24 cellular contexts compared by ENCODE assay signal in the genomic region with DNA sequence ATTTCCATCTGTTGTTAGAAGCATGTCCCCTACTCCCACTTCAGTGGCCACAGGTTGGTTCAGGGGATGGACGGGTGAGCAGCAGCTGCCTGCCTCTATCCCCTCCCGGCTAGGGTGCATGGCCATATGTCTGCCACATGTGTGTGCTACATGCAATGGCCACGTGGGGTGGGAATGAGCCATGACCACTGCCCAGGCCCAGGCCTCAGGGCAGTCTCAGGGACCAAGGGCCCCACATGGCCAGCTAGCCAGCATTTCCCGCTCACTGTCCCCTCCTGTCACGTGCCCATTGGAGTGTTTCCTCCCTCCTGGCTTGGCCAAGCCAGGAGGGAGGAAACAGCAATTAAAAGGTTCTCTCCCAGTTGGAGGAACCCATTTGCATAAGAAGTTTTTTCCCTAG.
"Had no signal": no experiment of that assay in that cellular context is flagged by ENCODE, and none has a peak within 500 bp of the region (broad histone marks: within the 10 kb centered on the region; RNA-seq: fewer than 3 reads in every experiment).

No MANE protein-coding gene starts in this region.

- H3K27me3 ChIP-seq: ovary, upper lobe of left lung had no signal

- H3K4me1 ChIP-seq: upper lobe of left lung had no signal

- H3K4me3 ChIP-seq: ovary, skin epidermis, thoracic aorta, upper lobe of left lung had no signal

- H3K9me3 ChIP-seq: thoracic aorta had no signal

- H3K36me3 ChIP-seq: ovary, thoracic aorta, upper lobe of left lung had no signal

- DNase-seq: activated CD4-positive, alpha-beta memory T cell treated with anti-CD3 and anti-CD28 coated beads for 36 hours; activated CD4-positive, alpha-beta T cell treated with anti-CD3 and anti-CD28 coated beads for 48 hours; activated CD8-positive, alpha-beta memory T cell treated with anti-CD3 and anti-CD28 coated beads, Interleukin-2, amount 50 U/mL, for 4 hours; activated gamma-delta T cell treated with Interleukin-2 at 50 U/mL for 16 hours; activated naive CD8-positive, alpha-beta T cell treated with anti-CD3 and anti-CD28 coated beads, Interleukin-2, amount 50 U/mL, for 24 hours; activated T-cell treated with anti-CD3 and anti-CD28 coated beads, Interleukin-2, amount 50 U/mL, for 1 hour; amygdala; central memory CD4-positive, alpha-beta T cell; foreskin fibroblast; head of caudate nucleus; hippocampal formation; immature natural killer cell; kidney; left colon; mammary epithelial cell; naive B cell; nephron progenitor cell; ovary; stimulated activated CD4-positive, alpha-beta T cell treated with anti-CD3 and anti-CD28 coated beads, Interleukin-12 subunit alpha, Interleukin-12 subunit beta, amount 100 ng/mL, for 4 hours; stimulated activated CD4-positive, alpha-beta T cell treated with anti-CD3 and anti-CD28 coated beads, Interleukin-4, amount 100 ng/mL, for 1 hour; T-helper 1 cell had no signal

- H3K27ac ChIP-seq: ovary, skin epidermis, thoracic aorta, upper lobe of left lung had no signal

- FAIRE-seq: kidney had no signal
